In the genomic region with DNA sequence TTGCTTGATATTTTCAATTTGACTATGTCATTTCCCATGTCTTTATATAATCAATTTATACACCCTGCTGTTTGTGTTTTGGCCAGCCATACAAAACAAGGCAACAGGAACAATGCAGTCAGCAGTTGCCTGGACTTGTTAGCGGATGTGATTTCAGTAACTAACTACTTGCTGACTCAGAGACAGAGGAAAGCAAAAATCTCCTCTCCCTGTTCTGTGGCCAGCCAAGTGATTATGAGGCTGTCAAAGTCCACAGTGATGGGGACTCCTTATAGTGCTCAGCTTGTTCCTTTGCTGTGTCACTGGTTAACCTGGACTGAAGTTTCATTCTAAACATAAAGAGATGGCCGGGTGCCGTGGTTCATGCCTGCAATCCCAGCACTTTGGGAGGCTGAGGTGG, we compare ENCODE assay signal across 13 cellular contexts. TPM values are rescaled to one million over a fixed set of nuclear protein-coding genes. Genes with fewer than 3 reads are reported as not detected.
A peak's percentile ranks its signal among the peaks of the same experiment; 100 is the strongest.
DNase-seq lines count a peak whose midpoint lies in the region; TF ChIP-seq lines count a peak whose summit lies in the region.
"Had no signal": no experiment of that assay in that cellular context is flagged by ENCODE, and none has a peak within 500 bp of the region (broad histone marks: within the 10 kb centered on the region; RNA-seq: fewer than 3 reads in every experiment).

No MANE protein-coding gene starts in this region.

- intact Hi-C loops in CD4-positive, alpha-beta memory T cell (cut with micrococcal nuclease), result no loop called here

- peaks cover 28% of the 10 kb centered on the region for H3K4me1 ChIP-seq in KMS-11 (ENCODE audit: low read depth, poor library complexity, severe bottlenecking)
- no peaks in the 10 kb centered on the region for H3K4me1 ChIP-seq in CD4-positive, alpha-beta memory T cell (ENCODE audit: insufficient read depth, low read length)

- peak overlapping the region; percentile 17; the same call in 1 of the 2 replicates for H3K4me2 ChIP-seq in KMS-11

- no peaks in the 10 kb centered on the region for H3K36me3 Mint-ChIP-seq in CD4-positive, alpha-beta memory T cell
- H3K36me3 Mint-ChIP-seq: naive thymus-derived CD4-positive, alpha-beta T cell had no signal

- H3K9ac ChIP-seq in KMS-11, result no peak overlapping the region

- DNase-seq in AG20443 (ENCODE audit: low spot score), result peak; percentile 82
- peak; percentile 78 to 92 for DNase-seq in cardiac fibroblast (ENCODE audit: low read depth in 2 of 2)
- peak; percentile 31 for DNase-seq in left kidney (ENCODE audit: low read depth, low spot score)
- DNase-seq in NCI-H2029 (lab: John Stamatoyannopoulos, UW), result no peak
- DNase-seq in stimulated activated CD4-positive, alpha-beta T cell treated with anti-CD3 and anti-CD28 coated beads, Interleukin-4, amount 100 ng/mL, for 4 hours, result no peak
- no peak for DNase-seq in CD4-positive, alpha-beta memory T cell
- no peak for DNase-seq in activated CD8-positive, alpha-beta memory T cell treated with anti-CD3 and anti-CD28 coated beads, Interleukin-2, amount 50 U/mL, for 4 hours
- DNase-seq: C1 segment of cervical spinal cord; KG1; naive thymus-derived CD4-positive, alpha-beta T cell; stimulated activated CD4-positive, alpha-beta T cell treated with anti-CD3 and anti-CD28 coated beads, Interleukin-1b, Interleukin-23, amount 100 ng/mL, for 48 hours had no signal

- H3K9me3 Mint-ChIP-seq in CD4-positive, alpha-beta memory T cell, result peaks cover 0 to 2% (median 0%) of the 10 kb centered on the region in 8 donors
- H3K9me3 Mint-ChIP-seq: activated T-helper 1 cell treated with anti-CD3 and anti-CD28 coated beads, Interleukin-12 subunit alpha, Interleukin-12 subunit beta, Interleukin-2, Interleukin-4 antibody, amounts not matched to agents 30 ng/mL and 10 ng/mL and 1 ng/mL, durations not matched to agents 14 hours and 24 hours and 36 hours; naive thymus-derived CD4-positive, alpha-beta T cell had no signal

- TF ChIP-seq CTCF in KMS-11 (conservative IDR thresholded peaks at IDR 0.05; ENCODE audit: low read depth, low read length) (no peak), cardiac fibroblast (IDR thresholded peaks at IDR 0.05; ENCODE audit: low read depth, low read length) (no peak)

- H3K27me3 ChIP-seq in KMS-11 (ENCODE audit: insufficient read depth, low read depth), result no peaks in the 10 kb centered on the region
- no peaks in the 10 kb centered on the region for H3K27me3 ChIP-seq in CD4-positive, alpha-beta memory T cell (ENCODE audit: insufficient read depth, low read length)

- no peak overlapping the region for H3K4me3 Mint-ChIP-seq in CD4-positive, alpha-beta memory T cell
- H3K4me3 Mint-ChIP-seq: activated T-helper 1 cell treated with anti-CD3 and anti-CD28 coated beads, Interleukin-12 subunit alpha, Interleukin-12 subunit beta, Interleukin-2, Interleukin-4 antibody, amounts not matched to agents 30 ng/mL and 10 ng/mL and 1 ng/mL, durations not matched to agents 14 hours and 24 hours and 36 hours; naive thymus-derived CD4-positive, alpha-beta T cell had no signal

- H3K4me3 ChIP-seq in KMS-11 (IDR thresholded peaks at IDR 0.05; ENCODE audit: insufficient read depth, low read depth, low read length), result no peak overlapping the region
- H3K4me3 ChIP-seq in cardiac fibroblast (replicated peaks in 1 of 2; ENCODE audit: low read depth in 2 of 2, low read length in 2 of 2), result no peak overlapping the region
- no peak overlapping the region for H3K4me3 ChIP-seq in CD4-positive, alpha-beta memory T cell (ENCODE audit: low read length in 2 of 2)

- no peaks in the 10 kb centered on the region for H3K9me3 ChIP-seq in CD4-positive, alpha-beta memory T cell (ENCODE audit: control insufficient read depth in 1 of 2, low read length in 2 of 2)

- no peak overlapping the region for H3K27ac Mint-ChIP-seq in CD4-positive, alpha-beta memory T cell
- H3K27ac Mint-ChIP-seq: activated T-helper 1 cell treated with anti-CD3 and anti-CD28 coated beads, Interleukin-12 subunit alpha, Interleukin-12 subunit beta, Interleukin-2, Interleukin-4 antibody, amounts not matched to agents 30 ng/mL and 10 ng/mL and 1 ng/mL, durations not matched to agents 14 hours and 24 hours and 36 hours; naive thymus-derived CD4-positive, alpha-beta T cell had no signal

- peak overlapping the region; percentile 88 for H3K27ac ChIP-seq in KMS-11
- no peak overlapping the region for H3K27ac ChIP-seq in CD4-positive, alpha-beta memory T cell (ENCODE audit: low read depth, low read length)

- no peaks in the 10 kb centered on the region for H3K36me3 ChIP-seq in KMS-11 (ENCODE audit: insufficient read depth)
- no peaks in the 10 kb centered on the region for H3K36me3 ChIP-seq in CD4-positive, alpha-beta memory T cell (ENCODE audit: insufficient read depth, low read length)

- POLR2A ChIA-PET in CD4-positive, alpha-beta memory T cell (lab: Charles Lee; ENCODE audit: partially characterized antibody), result no interaction called here

- no peak overlapping the region for H2AFZ ChIP-seq in KMS-11 (ENCODE audit: low read depth)

- peaks cover 0 to 2% (median under 1%) of the 10 kb centered on the region in 4 donors for H3K4me1 Mint-ChIP-seq in CD4-positive, alpha-beta memory T cell

- peaks cover 6 to 7% of the 10 kb centered on the region in 2 donors for H3K27me3 Mint-ChIP-seq in CD4-positive, alpha-beta memory T cell

- H4K20me1 ChIP-seq in KMS-11 (ENCODE audit: insufficient read depth), result no peaks in the 10 kb centered on the region

- H3K79me2 ChIP-seq in KMS-11 (ENCODE audit: insufficient read depth, low read depth), result no peaks in the 10 kb centered on the region

- CTCF ChIA-PET in CD4-positive, alpha-beta memory T cell (lab: Charles Lee; ENCODE audit: partially characterized antibody), result no interaction called here

RNA-seq across cellular contexts. Expression of a gene that starts 32.6 kb away (rescaled TPM):
- total RNA-seq in CD4-positive, alpha-beta memory T cell, result 10 to 100 TPM; 58.7 to 65.3 TPM
- polyA plus RNA-seq in CD4-positive, alpha-beta memory T cell, result 10 to 100 TPM; 33.0 to 42.0 TPM

RNA-seq across cellular contexts. Expression of a gene that starts 34.4 kb away (rescaled TPM):
- total RNA-seq in CD4-positive, alpha-beta memory T cell, result 10 to 100 TPM; 11.5 to 13.0 TPM
- 1 to 10 TPM; 1.3 to 4.2 TPM for polyA plus RNA-seq in CD4-positive, alpha-beta memory T cell

Comparison
In these comparisons a context has a peak if more than half of its experiments do, and no peak if none do; other contexts are left out.
1. DNase-seq: peak in AG20443 (single experiment), cardiac fibroblast (2 of 2) and left kidney (single experiment); none in NCI-H2029 (single experiment), stimulated activated CD4-positive, alpha-beta T cell treated with anti-CD3 and anti-CD28 coated beads, Interleukin-4, amount 100 ng/mL, for 4 hours (0 of 2), CD4-positive, alpha-beta memory T cell (0 of 5) and activated CD8-positive, alpha-beta memory T cell treated with anti-CD3 and anti-CD28 coated beads, Interleukin-2, amount 50 U/mL, for 4 hours (single experiment).